ENCODE assay signal across 23 cellular contexts in genomic region chr5:87110721-87111120, GRCh38.
A peak's percentile ranks its signal among the peaks of the same experiment; 100 is the strongest.
DNase-seq lines count a peak whose midpoint lies in the region; ATAC-seq, FAIRE-seq and TF ChIP-seq lines count a peak whose summit lies in the region.
"Had no signal": no experiment of that assay in that cellular context is flagged by ENCODE, and none has a peak within 500 bp of the region (broad histone marks: within the 10 kb centered on the region; RNA-seq: fewer than 3 reads in every experiment).

No MANE protein-coding gene starts in this region.

- H3K36me3 ChIP-seq in bronchial epithelial cell (ENCODE audit: control insufficient read depth, insufficient read depth, low read length), result no peaks in the 10 kb centered on the region
- no peaks in the 10 kb centered on the region for H3K36me3 ChIP-seq in testis (ENCODE audit: low read depth, missing control alignments)
- H3K36me3 ChIP-seq: BE2C, BLaER1 had no signal

- 76 to 82% methylated on average over 2 of the region's 2 CpGs for WGBS in testis, 2 donors

- no peak for FAIRE-seq in bronchial epithelial cell (lab: Jason Lieb, UNC)
- FAIRE-seq: A204.1, D721Med, G401.6, GM12891, GM19239 had no signal

- H3K27ac ChIP-seq in epithelial cell of prostate (peak overlapping the region; percentile 14), testis (no peak overlapping the region)
- H3K27ac ChIP-seq: BLaER1 had no signal

- H3K4me1 ChIP-seq in testis, result no peaks in the 10 kb centered on the region
- H3K4me1 ChIP-seq: BE2C had no signal

- ATAC-seq in GM21737 (IDR thresholded peaks at IDR 0.05; ENCODE audit: unreplicated experiment), result no peak

- TF ChIP-seq CTCF in bronchial epithelial cell (IDR thresholded peaks at IDR 0.05; ENCODE audit: insufficient read depth, low read length, severe bottlenecking) (no peak), testis (IDR thresholded peaks at IDR 0.05) (no peak)

- no peaks in the 10 kb centered on the region for H3K9me3 ChIP-seq in testis
- H3K9me3 ChIP-seq: BE2C, BLaER1 had no signal

- intact Hi-C loops in testis (cut with DNase I; ENCODE audit: low total_unique reads), result no loop called here

- no peak overlapping the region for H3K4me3 ChIP-seq in bronchial epithelial cell (ENCODE audit: low read depth, low read length)
- no peak overlapping the region for H3K4me3 ChIP-seq in testis
- H3K4me3 ChIP-seq: BLaER1 had no signal

- DNase-seq in NCI-H226, result peak; percentile 45
- DNase-seq in bronchial epithelial cell (ENCODE audit: low read depth), result peak; percentile 68
- DNase-seq in epithelial cell of prostate (ENCODE audit: low read depth, low spot score), result no peak
- no peak for DNase-seq in NCI-H82 treated with DMSO at 0.1 percent for 48 hours (lab: John Stamatoyannopoulos, UW; ENCODE audit: unreplicated experiment)
- no peak for DNase-seq in iPS-NIHi11 (ENCODE audit: low spot score)
- no peak for DNase-seq in testis
- DNase-seq: 8988T; ACHN; BE2C; C1 segment of cervical spinal cord; CD4-positive, alpha-beta memory T cell; CD4-positive, CD25-positive, alpha-beta regulatory T cell; CD8-positive, alpha-beta memory T cell; COR-L47; DMS79 treated with DMSO at 0.1 percent for 48 hours; GF-D8 had no signal

- no peak for TF ChIP-seq POLR2A in testis (IDR thresholded peaks at IDR 0.05)

- H3K27me3 ChIP-seq in bronchial epithelial cell (ENCODE audit: control insufficient read depth, insufficient read depth, low read length), result no peaks in the 10 kb centered on the region
- no peaks in the 10 kb centered on the region for H3K27me3 ChIP-seq in testis
- H3K27me3 ChIP-seq: BLaER1 had no signal

Comparison
In these comparisons a context has a peak if more than half of its experiments do, and no peak if none do; other contexts are left out.
1. DNase-seq: peak in NCI-H226 (single experiment) and bronchial epithelial cell (single experiment); none in epithelial cell of prostate (single experiment), NCI-H82 treated with DMSO at 0.1 percent for 48 hours (single experiment), iPS-NIHi11 (single experiment) and testis (single experiment).